1 cellular context compared by ENCODE assay signal in genomic region chr17:76840443-76840767, GRCh38.
TF ChIP-seq lines count a peak whose summit lies in the region.

No MANE protein-coding gene starts in this region.

TF ChIP-seq in WTC11, 78 proteins besides CTCF, POLR2A, EP300 and RAD21 (continued from another document):
- no peak for TF ChIP-seq STAT6 (CRISPR knock-in tag; conservative IDR thresholded peaks at IDR 0.05; ENCODE audit: low read depth)
